In the genomic region with DNA sequence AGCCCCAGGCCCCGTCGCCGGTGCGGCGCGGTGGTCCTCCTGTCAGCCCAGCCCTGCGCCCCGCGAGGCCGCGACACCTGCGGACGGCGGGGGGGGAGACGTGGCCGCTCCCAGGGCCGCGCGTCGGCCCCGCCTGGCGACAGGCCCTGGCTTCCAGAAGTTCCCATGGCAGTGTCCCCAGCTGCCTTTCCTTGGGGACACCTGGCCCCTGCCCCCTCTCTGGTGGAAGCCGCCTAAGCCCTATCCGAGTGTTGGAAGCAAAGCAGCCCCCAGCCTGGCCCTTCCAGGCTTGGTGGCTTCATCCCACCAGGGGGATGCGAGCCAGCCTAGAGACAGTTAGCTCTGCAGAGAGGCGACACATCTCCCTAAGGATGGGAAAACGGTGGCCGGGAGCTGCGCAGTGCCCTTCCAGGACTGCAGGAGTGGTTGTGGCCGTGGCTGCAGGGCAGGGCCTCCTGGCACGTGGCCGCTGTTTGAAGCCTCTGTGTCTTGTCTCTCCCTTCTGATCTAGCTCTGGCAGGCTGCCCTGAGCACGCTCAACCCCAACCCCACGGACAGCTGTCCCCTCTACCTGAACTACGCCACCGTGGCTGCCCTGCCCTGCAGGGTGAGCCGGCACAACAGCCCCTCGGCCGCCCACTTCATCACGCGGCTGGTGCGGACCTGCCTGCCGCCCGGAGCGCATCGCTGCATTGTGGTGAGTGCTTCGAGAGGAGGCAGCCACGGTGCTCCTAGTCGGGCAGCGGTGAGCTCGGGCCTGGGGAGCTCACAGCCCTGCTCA, we compare ENCODE assay signal across 8 cellular contexts. TPM values are rescaled to one million over a fixed set of nuclear protein-coding genes. Genes with fewer than 3 reads are reported as not detected.
A peak's percentile ranks its signal among the peaks of the same experiment; 100 is the strongest.
DNase-seq lines count a peak whose midpoint lies in the region; ATAC-seq and TF ChIP-seq lines count a peak whose summit lies in the region.

No MANE protein-coding gene starts in this region.

- WGBS in trophoblast cell (ENCODE audit: extremely low coverage, insufficient coverage, insufficient read length) = no CpG with 5 or more reads among the region's 51 CpGs

- H3K4me1 ChIP-seq in trophoblast cell (ENCODE audit: control insufficient read depth in 1 of 2, insufficient read depth in 2 of 2, low read length in 2 of 2) = peaks cover 9 to 12% of the 10 kb centered on the region in 2 experiments

- no peak overlapping the region for H2BK12ac ChIP-seq in trophoblast cell (ENCODE audit: low read length)

- H3K4ac ChIP-seq in trophoblast cell (ENCODE audit: low read depth, low read length) = no peak overlapping the region

- H3K27me3 ChIP-seq in trophoblast cell (ENCODE audit: insufficient read depth, low read length) = no peaks in the 10 kb centered on the region

- no peak overlapping the region for H2BK5ac ChIP-seq in trophoblast cell (ENCODE audit: low read depth, low read length, poor library complexity)

- H3K18ac ChIP-seq in trophoblast cell (ENCODE audit: low read length) = peak overlapping the region; percentile 15

- H2AFZ ChIP-seq in trophoblast cell (ENCODE audit: insufficient read depth, low read length, poor library complexity) = no peak overlapping the region

- peak; percentile 23 for ATAC-seq in HG03045 (IDR thresholded peaks at IDR 0.05; ENCODE audit: unreplicated experiment)
- no peak for ATAC-seq in activated B cell treated with CpG ODN at 0.5 μM for 24 hours (ENCODE audit: low read depth)
- ATAC-seq in GM21360 (IDR thresholded peaks at IDR 0.05; ENCODE audit: unreplicated experiment) = no peak

- POLR2A ChIA-PET in activated B cell treated with CpG ODN at 0.5 μM for 24 hours (lab: Charles Lee) = interaction anchor here (1.1 to 1.5 kb wide), 2 partner anchors 41 to 42 kb away, joined by 4 to 7 read pairs; partner anchors contain the start of gene STX16

- peaks cover 7% of the 10 kb centered on the region for H3K4me1 Mint-ChIP-seq in activated B cell treated with CpG ODN at 0.5 μM for 24 hours

- DNase-seq in DMS53 (lab: John Stamatoyannopoulos, UW) = peak; percentile 68
- no peak for DNase-seq in DMS53 treated with DMSO at 0.1 percent for 48 hours (lab: John Stamatoyannopoulos, UW; ENCODE audit: unreplicated experiment)
- DNase-seq in activated B cell treated with CpG ODN at 0.5 μM for 24 hours = peak; percentile 38
- no peak for DNase-seq in fibroblast of mammary gland (ENCODE audit: low read depth)
- no peak for DNase-seq in trophoblast cell
- no peak for DNase-seq in putamen (ENCODE audit: low spot score)

- H2AK5ac ChIP-seq in trophoblast cell (ENCODE audit: low read length) = no peak overlapping the region

- peaks cover 8% of the 10 kb centered on the region for H3K36me3 Mint-ChIP-seq in activated B cell treated with CpG ODN at 0.5 μM for 24 hours (ENCODE audit: low read depth)

- peaks cover 2% of the 10 kb centered on the region for H3K79me2 ChIP-seq in trophoblast cell (ENCODE audit: control insufficient read depth, insufficient read depth, low read length, poor library complexity)

- H3K4me3 ChIP-seq in fibroblast of mammary gland (ENCODE audit: control insufficient read depth, low read depth, low read length) (peak overlapping the region; percentile 41), trophoblast cell (ENCODE audit: low read depth, low read length) (peak overlapping the region; percentile 74)

- H4K91ac ChIP-seq in trophoblast cell (ENCODE audit: low read depth, low read length) = peak overlapping the region; percentile 75

- H3K4me3 Mint-ChIP-seq in activated B cell treated with CpG ODN at 0.5 μM for 24 hours = peak overlapping the region; percentile 75

- H2BK120ac ChIP-seq in trophoblast cell (ENCODE audit: insufficient read depth, low read length, poor library complexity) = no peak overlapping the region

- H3K14ac ChIP-seq in trophoblast cell (ENCODE audit: low read length) = peak overlapping the region; percentile 41

- H3K36me3 ChIP-seq in trophoblast cell (ENCODE audit: control insufficient read depth in 1 of 2, insufficient read depth in 2 of 2, low read length in 2 of 2) = peaks cover 14 to 24% of the 10 kb centered on the region in 2 experiments

- CTCF ChIA-PET in activated B cell treated with CpG ODN at 0.5 μM for 24 hours (lab: Charles Lee) = no interaction called here

- no peak overlapping the region for H3K23ac ChIP-seq in trophoblast cell (ENCODE audit: low read length)

- H3K79me1 ChIP-seq in trophoblast cell (ENCODE audit: low read length) = peaks cover 9% of the 10 kb centered on the region

- TF ChIP-seq CTCF in activated B cell treated with CpG ODN at 0.5 μM for 24 hours (IDR thresholded peaks at IDR 0.05) (no peak), fibroblast of mammary gland (conservative IDR thresholded peaks at IDR 0.05; ENCODE audit: control insufficient read depth, insufficient read depth, low read depth, low read length) (no peak)

- intact Hi-C loops in activated B cell treated with CpG ODN at 0.5 μM for 24 hours (cut with micrococcal nuclease) = no loop called here

- peak overlapping the region; percentile 2 for H4K12ac ChIP-seq in trophoblast cell (ENCODE audit: low read depth, low read length)

- no peak overlapping the region for H3K27ac Mint-ChIP-seq in activated B cell treated with CpG ODN at 0.5 μM for 24 hours

- H3K9me3 Mint-ChIP-seq in activated B cell treated with CpG ODN at 0.5 μM for 24 hours = no peaks in the 10 kb centered on the region

- no peak overlapping the region for H3K27ac ChIP-seq in trophoblast cell (ENCODE audit: low read depth, low read length)

- peak overlapping the region; percentile 68 for H3K9ac ChIP-seq in trophoblast cell (ENCODE audit: low read length)

- peak overlapping the region; percentile 82 for H3K4me2 ChIP-seq in trophoblast cell (ENCODE audit: low read length)

- no peaks in the 10 kb centered on the region for H3K27me3 Mint-ChIP-seq in activated B cell treated with CpG ODN at 0.5 μM for 24 hours

- peak overlapping the region; percentile 44 for H4K8ac ChIP-seq in trophoblast cell (ENCODE audit: low read depth, low read length)

- peaks cover 5% of the 10 kb centered on the region for H3K9me3 ChIP-seq in trophoblast cell (ENCODE audit: insufficient read depth, low read depth, low read length)

RNA-seq across cellular contexts. Expression of gene NPEPL1, which starts 0.8 kb away (rescaled TPM):
- total RNA-seq in activated B cell treated with CpG ODN at 0.5 μM for 24 hours = 18.7 and 21.5 TPM in 2 replicates
- polyA plus RNA-seq in trophoblast cell (2013) = 11.3 and 12.1 TPM in 2 replicates

RNA-seq across cellular contexts. Expression of gene STX16, which starts 42.3 kb away (rescaled TPM):
- total RNA-seq in activated B cell treated with CpG ODN at 0.5 μM for 24 hours = 71.4 and 77.4 TPM in 2 replicates
- 26.9 and 28.5 TPM in 2 replicates for polyA plus RNA-seq in trophoblast cell (2013)

Comparison
In these comparisons a context has a peak if more than half of its experiments do, and no peak if none do; other contexts are left out.
1. DNase-seq: peak in DMS53 (single experiment) and activated B cell treated with CpG ODN at 0.5 μM for 24 hours (single experiment); none in DMS53 treated with DMSO at 0.1 percent for 48 hours (single experiment), fibroblast of mammary gland (single experiment), trophoblast cell (0 of 2) and putamen (single experiment).